ENCODE assay signal across 18 cellular contexts in the genomic region with DNA sequence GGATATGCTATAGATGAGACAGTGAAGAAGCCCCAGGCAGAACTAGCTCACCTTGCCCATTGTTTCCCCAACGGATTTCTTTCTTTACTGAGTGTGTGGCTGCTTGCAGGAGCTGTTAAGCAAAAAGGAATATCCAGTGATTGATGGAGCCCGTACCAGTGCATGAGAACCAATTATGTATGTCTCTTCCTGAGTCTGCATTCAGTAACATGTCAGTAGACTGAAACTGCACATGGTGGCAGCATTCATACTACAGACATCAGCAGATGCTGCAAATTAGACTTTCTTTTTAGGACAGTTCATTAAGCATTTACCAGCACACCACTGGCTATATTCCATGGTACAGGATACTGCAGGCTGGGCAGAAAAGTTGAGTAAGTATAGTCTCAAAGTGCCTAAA.
DNase-seq lines count a peak whose midpoint lies in the region; ATAC-seq, FAIRE-seq and TF ChIP-seq lines count a peak whose summit lies in the region.
"Had no signal": no experiment of that assay in that cellular context is flagged by ENCODE, and none has a peak within 500 bp of the region (broad histone marks: within the 10 kb centered on the region; RNA-seq: fewer than 3 reads in every experiment).

No MANE protein-coding gene starts in this region.

- POLR2A ChIA-PET in HepG2 (lab: Yijun Ruan, JAX) = no interaction called here

- H3K27ac ChIP-seq in neural cell (ENCODE audit: low read length) (peak overlapping the region; percentile 51), HepG2 (ENCODE audit: extremely low read length, insufficient read depth, low read length) (no peak overlapping the region)
- H3K27ac ChIP-seq: BLaER1 had no signal

- H4K20me1 ChIP-seq in neural cell (ENCODE audit: insufficient read depth) (no peaks in the 10 kb centered on the region), HepG2 (ENCODE audit: insufficient read depth, low read length) (no peaks in the 10 kb centered on the region)
- H4K20me1 ChIP-seq: BLaER1 had no signal

- DNase-seq in NCI-H2227 treated with DMSO at 0.1 percent for 48 hours (lab: John Stamatoyannopoulos, UW) (peak; percentile 23), OCI-M1 (lab: John Stamatoyannopoulos, UW) (peak; percentile 6), Ammon's horn (ENCODE audit: low spot score) (no peak), SIG-M5 treated with dmso at 0.1 percent for 504 hours (lab: John Stamatoyannopoulos, UW; ENCODE audit: unreplicated experiment) (no peak), HepG2 (ENCODE audit: low spot score) (no peak)
- DNase-seq: ACHN; CD4-positive, alpha-beta memory T cell; DMS153; DMS79; GDM1; GOT3; H7; HFFc6 had no signal

- CTCF ChIA-PET in HepG2 (lab: Yijun Ruan, JAX; ENCODE audit: low intra/inter-chr PET ratio, low total read pairs) = no interaction called here

- H3K4me1 ChIP-seq in HepG2 (ENCODE audit: insufficient read depth, low read length) = no peaks in the 10 kb centered on the region
- H3K4me1 ChIP-seq: BLaER1 had no signal

- FAIRE-seq in HepG2 (lab: Jason Lieb, UNC) = no peak
- FAIRE-seq: A204.1, GM12892 had no signal

- no TSS peak for BruUV-seq in HepG2 (replicated peaks; lab: Mats Ljungman, UMichigan)

- H3K4me3 ChIP-seq in neural cell (ENCODE audit: low read length) (peak overlapping the region; percentile 1), HepG2 (replicated peaks in 1 of 3; ENCODE audit: insufficient read depth in 1 of 3, low read depth in 2 of 3, low read length in 3 of 3) (no peak overlapping the region)
- H3K4me3 ChIP-seq: BLaER1 had no signal

- H3F3A ChIP-seq in neural cell (ENCODE audit: insufficient read depth, low read length, poor library complexity, severe bottlenecking) = no peaks in the 10 kb centered on the region

- TF ChIP-seq RAD21 in neural cell (conservative IDR thresholded peaks at IDR 0.05) (no peak), HepG2 (CRISPR knock-in tag; IDR thresholded peaks at IDR 0.05) (no peak)

- H2AFZ ChIP-seq in neural cell (ENCODE audit: low read depth, low read length) (no peak overlapping the region), HepG2 (ENCODE audit: low read length) (no peak overlapping the region)

- WGBS in HepG2 (ENCODE audit: low lambda C conversion rate) = 20% methylated on average over 1 of the region's 2 CpGs

- no peaks in the 10 kb centered on the region for H3K9me2 ChIP-seq in neural cell (ENCODE audit: insufficient read depth, low read length)

- peak; percentile 82 for TF ChIP-seq EP300 in neural cell (conservative IDR thresholded peaks at IDR 0.05; ENCODE audit: poor library complexity, severe bottlenecking)
- no peak for TF ChIP-seq EP300 in HepG2 (IDR thresholded peaks at IDR 0.05; ENCODE audit: low read depth in 2 of 2, low read length in 2 of 2)
- no peak for TF ChIP-seq EP300 in HepG2 (CRISPR knock-in tag; IDR thresholded peaks at IDR 0.05; ENCODE audit: borderline replicate concordance)

- TF ChIP-seq CTCF in neural cell (IDR thresholded peaks at IDR 0.05; ENCODE audit: poor library complexity, severe bottlenecking) (peak; percentile 37), HepG2 (CRISPR knock-in tag; IDR thresholded peaks at IDR 0.05) (no peak)

- no peak overlapping the region for H3K4me2 ChIP-seq in neural cell (ENCODE audit: low read length)
- H3K4me2 ChIP-seq in HepG2 (ENCODE audit: low read depth, low read length) = no peak overlapping the region
- H3K4me2 ChIP-seq: BLaER1 had no signal

- no peak for TF ChIP-seq POLR2A in HepG2 (IDR thresholded peaks at IDR 0.05; ENCODE audit: insufficient read depth in 1 of 2, low read depth in 2 of 2, low read length in 2 of 2)

- H3K9me3 ChIP-seq in neural cell (ENCODE audit: low read length) (no peaks in the 10 kb centered on the region), HepG2 (ENCODE audit: low read length) (no peaks in the 10 kb centered on the region)

- no peaks in the 10 kb centered on the region for H3K36me3 ChIP-seq in neural cell (ENCODE audit: insufficient read depth, low read length)
- H3K36me3 ChIP-seq in HepG2 (replicated peaks in 1 of 2; ENCODE audit: control insufficient read depth in 1 of 2, insufficient read depth in 2 of 2, low read length in 2 of 2) = no peaks in the 10 kb centered on the region
- H3K36me3 ChIP-seq: BLaER1 had no signal

- no peak for ATAC-seq in HepG2
- ATAC-seq: HCT116 had no signal

- intact Hi-C loops in HepG2 (cut with micrococcal nuclease; ENCODE audit: unreplicated experiment) = no loop called here

- in situ Hi-C loops in HepG2 (cut with HindIII; ENCODE audit: extremely low pct_ligation_motif_present, low pct_unique_long_range_greater_than_20kb) = no loop called here

- H3K79me2 ChIP-seq in neural cell (replicated peaks; ENCODE audit: insufficient read depth, low read length) = no peaks in the 10 kb centered on the region
- no peaks in the 10 kb centered on the region for H3K79me2 ChIP-seq in HepG2 (ENCODE audit: insufficient read depth, low read length)

- H3K9ac ChIP-seq in neural cell (ENCODE audit: low read length) (no peak overlapping the region), HepG2 (ENCODE audit: insufficient read depth, low read depth, low read length) (no peak overlapping the region)
- H3K9ac ChIP-seq: BLaER1 had no signal

- H3K27me3 ChIP-seq in neural cell (ENCODE audit: insufficient read depth, low read depth, low read length) (no peaks in the 10 kb centered on the region), HepG2 (ENCODE audit: control insufficient read depth in 1 of 2, insufficient read depth in 2 of 2, low read length in 2 of 2) (no peaks in the 10 kb centered on the region)
- H3K27me3 ChIP-seq: BLaER1 had no signal

TF ChIP-seq in neural cell, 6 proteins besides CTCF, POLR2A, EP300 and RAD21:
- no peak for TF ChIP-seq EZH2 (IDR thresholded peaks at IDR 0.05; ENCODE audit: borderline replicate concordance, insufficient read depth, low read length, poor library complexity, severe bottlenecking)
- TF ChIP-seq POLR2AphosphoS5 (IDR thresholded peaks at IDR 0.05) = peak; percentile 61
- TF ChIP-seq SMC3 (conservative IDR thresholded peaks at IDR 0.05; ENCODE audit: poor library complexity) = peak; percentile 38
- TF ChIP-seq TAF1 (IDR thresholded peaks at IDR 0.05; ENCODE audit: low read depth) = no peak
- no peak for TF ChIP-seq MXI1 (conservative IDR thresholded peaks at IDR 0.05; ENCODE audit: poor library complexity, severe bottlenecking)
- TF ChIP-seq, protein P1, sequence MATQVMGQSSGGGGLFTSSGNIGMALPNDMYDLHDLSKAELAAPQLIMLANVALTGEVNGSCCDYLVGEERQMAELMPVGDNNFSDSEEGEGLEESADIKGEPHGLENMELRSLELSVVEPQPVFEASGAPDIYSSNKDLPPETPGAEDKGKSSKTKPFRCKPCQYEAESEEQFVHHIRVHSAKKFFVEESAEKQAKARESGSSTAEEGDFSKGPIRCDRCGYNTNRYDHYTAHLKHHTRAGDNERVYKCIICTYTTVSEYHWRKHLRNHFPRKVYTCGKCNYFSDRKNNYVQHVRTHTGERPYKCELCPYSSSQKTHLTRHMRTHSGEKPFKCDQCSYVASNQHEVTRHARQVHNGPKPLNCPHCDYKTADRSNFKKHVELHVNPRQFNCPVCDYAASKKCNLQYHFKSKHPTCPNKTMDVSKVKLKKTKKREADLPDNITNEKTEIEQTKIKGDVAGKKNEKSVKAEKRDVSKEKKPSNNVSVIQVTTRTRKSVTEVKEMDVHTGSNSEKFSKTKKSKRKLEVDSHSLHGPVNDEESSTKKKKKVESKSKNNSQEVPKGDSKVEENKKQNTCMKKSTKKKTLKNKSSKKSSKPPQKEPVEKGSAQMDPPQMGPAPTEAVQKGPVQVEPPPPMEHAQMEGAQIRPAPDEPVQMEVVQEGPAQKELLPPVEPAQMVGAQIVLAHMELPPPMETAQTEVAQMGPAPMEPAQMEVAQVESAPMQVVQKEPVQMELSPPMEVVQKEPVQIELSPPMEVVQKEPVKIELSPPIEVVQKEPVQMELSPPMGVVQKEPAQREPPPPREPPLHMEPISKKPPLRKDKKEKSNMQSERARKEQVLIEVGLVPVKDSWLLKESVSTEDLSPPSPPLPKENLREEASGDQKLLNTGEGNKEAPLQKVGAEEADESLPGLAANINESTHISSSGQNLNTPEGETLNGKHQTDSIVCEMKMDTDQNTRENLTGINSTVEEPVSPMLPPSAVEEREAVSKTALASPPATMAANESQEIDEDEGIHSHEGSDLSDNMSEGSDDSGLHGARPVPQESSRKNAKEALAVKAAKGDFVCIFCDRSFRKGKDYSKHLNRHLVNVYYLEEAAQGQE (IDR thresholded peaks at IDR 0.05; ENCODE audit: borderline replicate concordance) = peak; percentile 49

TF ChIP-seq in HepG2, 621 proteins besides CTCF, POLR2A, EP300 and RAD21:
- TF ChIP-seq ATRX (CRISPR knock-in tag; IDR thresholded peaks at IDR 0.05; ENCODE audit: borderline replicate concordance) (no peak), ZNF260 (CRISPR knock-in tag; IDR thresholded peaks at IDR 0.05; ENCODE audit: borderline replicate concordance, low read depth) (no peak), NCOA2 (CRISPR knock-in tag; IDR thresholded peaks at IDR 0.05) (no peak), SIN3B (IDR thresholded peaks at IDR 0.05; ENCODE audit: low read length) (no peak), POLR2AphosphoS5 (IDR thresholded peaks at IDR 0.05; ENCODE audit: low read depth, low read length) (no peak), SRF (IDR thresholded peaks at IDR 0.05; ENCODE audit: low read depth, low read length) (no peak), RFXANK (CRISPR knock-in tag; IDR thresholded peaks at IDR 0.05) (no peak), ZNF749 (CRISPR knock-in tag; IDR thresholded peaks at IDR 0.05; ENCODE audit: borderline replicate concordance) (no peak), ZNF101 (CRISPR knock-in tag; IDR thresholded peaks at IDR 0.05; ENCODE audit: borderline replicate concordance, low read depth) (no peak), FOXM1 (CRISPR knock-in tag; IDR thresholded peaks at IDR 0.05) (no peak)
- TF ChIP-seq, protein P2, sequence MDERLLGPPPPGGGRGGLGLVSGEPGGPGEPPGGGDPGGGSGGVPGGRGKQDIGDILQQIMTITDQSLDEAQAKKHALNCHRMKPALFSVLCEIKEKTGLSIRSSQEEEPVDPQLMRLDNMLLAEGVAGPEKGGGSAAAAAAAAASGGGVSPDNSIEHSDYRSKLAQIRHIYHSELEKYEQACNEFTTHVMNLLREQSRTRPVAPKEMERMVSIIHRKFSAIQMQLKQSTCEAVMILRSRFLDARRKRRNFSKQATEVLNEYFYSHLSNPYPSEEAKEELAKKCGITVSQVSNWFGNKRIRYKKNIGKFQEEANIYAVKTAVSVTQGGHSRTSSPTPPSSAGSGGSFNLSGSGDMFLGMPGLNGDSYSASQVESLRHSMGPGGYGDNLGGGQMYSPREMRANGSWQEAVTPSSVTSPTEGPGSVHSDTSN (CRISPR knock-in tag; IDR thresholded peaks at IDR 0.05) = no peak
TF ChIP-seq in HepG2: peak in this region for 0.

Comparison
In these comparisons a context has a peak if more than half of its experiments do, and no peak if none do; other contexts are left out.
1. DNase-seq: peak in NCI-H2227 treated with DMSO at 0.1 percent for 48 hours (single experiment) and OCI-M1 (single experiment); none in Ammon's horn (single experiment), SIG-M5 treated with dmso at 0.1 percent for 504 hours (single experiment) and HepG2 (single experiment).